3 cellular contexts compared by ENCODE assay signal in genomic region chr10:118447478-118447877, GRCh38.
TF ChIP-seq lines count a peak whose summit lies in the region.

No MANE protein-coding gene starts in this region.

TF ChIP-seq in SK-N-SH, 30 proteins besides CTCF, POLR2A, EP300 and RAD21 (continued from another document):
- TF ChIP-seq, protein P1, sequence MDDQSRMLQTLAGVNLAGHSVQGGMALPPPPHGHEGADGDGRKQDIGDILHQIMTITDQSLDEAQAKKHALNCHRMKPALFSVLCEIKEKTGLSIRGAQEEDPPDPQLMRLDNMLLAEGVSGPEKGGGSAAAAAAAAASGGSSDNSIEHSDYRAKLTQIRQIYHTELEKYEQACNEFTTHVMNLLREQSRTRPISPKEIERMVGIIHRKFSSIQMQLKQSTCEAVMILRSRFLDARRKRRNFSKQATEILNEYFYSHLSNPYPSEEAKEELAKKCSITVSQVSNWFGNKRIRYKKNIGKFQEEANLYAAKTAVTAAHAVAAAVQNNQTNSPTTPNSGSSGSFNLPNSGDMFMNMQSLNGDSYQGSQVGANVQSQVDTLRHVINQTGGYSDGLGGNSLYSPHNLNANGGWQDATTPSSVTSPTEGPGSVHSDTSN (IDR thresholded peaks at IDR 0.05), result no peak
- no peak for TF ChIP-seq SIN3A (IDR thresholded peaks at IDR 0.05; ENCODE audit: borderline replicate concordance, low read depth, low read length)
- no peak for TF ChIP-seq POLR2AphosphoS5 (IDR thresholded peaks at IDR 0.05; ENCODE audit: low read depth, low read length)
- no peak for TF ChIP-seq FOXJ3 (CRISPR knock-in tag; IDR thresholded peaks at IDR 0.05)
- TF ChIP-seq FOXM1 (IDR thresholded peaks at IDR 0.05; ENCODE audit: low read depth), result no peak
- TF ChIP-seq SMC3 (IDR thresholded peaks at IDR 0.05; ENCODE audit: low read depth, low read length), result no peak
- TF ChIP-seq FOSL2 (IDR thresholded peaks at IDR 0.05; ENCODE audit: borderline replicate concordance, low read depth), result no peak
- no peak for TF ChIP-seq CHD2 (IDR thresholded peaks at IDR 0.05; ENCODE audit: low read length, partially characterized antibody)
- TF ChIP-seq TAF1 (IDR thresholded peaks at IDR 0.05; ENCODE audit: borderline replicate concordance, low read depth, low read length), result no peak

TF ChIP-seq in SK-N-SH treated with all-trans-retinoic acid at 6 μM for 48 hours, 23 proteins besides CTCF, POLR2A, EP300 and RAD21 (continued from another document):
- TF ChIP-seq, protein P2, sequence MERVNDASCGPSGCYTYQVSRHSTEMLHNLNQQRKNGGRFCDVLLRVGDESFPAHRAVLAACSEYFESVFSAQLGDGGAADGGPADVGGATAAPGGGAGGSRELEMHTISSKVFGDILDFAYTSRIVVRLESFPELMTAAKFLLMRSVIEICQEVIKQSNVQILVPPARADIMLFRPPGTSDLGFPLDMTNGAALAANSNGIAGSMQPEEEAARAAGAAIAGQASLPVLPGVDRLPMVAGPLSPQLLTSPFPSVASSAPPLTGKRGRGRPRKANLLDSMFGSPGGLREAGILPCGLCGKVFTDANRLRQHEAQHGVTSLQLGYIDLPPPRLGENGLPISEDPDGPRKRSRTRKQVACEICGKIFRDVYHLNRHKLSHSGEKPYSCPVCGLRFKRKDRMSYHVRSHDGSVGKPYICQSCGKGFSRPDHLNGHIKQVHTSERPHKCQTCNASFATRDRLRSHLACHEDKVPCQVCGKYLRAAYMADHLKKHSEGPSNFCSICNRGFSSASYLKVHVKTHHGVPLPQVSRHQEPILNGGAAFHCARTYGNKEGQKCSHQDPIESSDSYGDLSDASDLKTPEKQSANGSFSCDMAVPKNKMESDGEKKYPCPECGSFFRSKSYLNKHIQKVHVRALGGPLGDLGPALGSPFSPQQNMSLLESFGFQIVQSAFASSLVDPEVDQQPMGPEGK (CRISPR knock-in tag; IDR thresholded peaks at IDR 0.05; ENCODE audit: borderline replicate concordance), result no peak
- TF ChIP-seq TOX (CRISPR knock-in tag; IDR thresholded peaks at IDR 0.05; ENCODE audit: borderline replicate concordance), result no peak
- no peak for TF ChIP-seq PPARA (CRISPR knock-in tag; IDR thresholded peaks at IDR 0.05; ENCODE audit: borderline replicate concordance)
- TF ChIP-seq POU6F1 (CRISPR knock-in tag; IDR thresholded peaks at IDR 0.05; ENCODE audit: borderline replicate concordance, low read depth), result no peak
- TF ChIP-seq ZFP3 (CRISPR knock-in tag; IDR thresholded peaks at IDR 0.05), result no peak
- no peak for TF ChIP-seq BACH2 (CRISPR knock-in tag; IDR thresholded peaks at IDR 0.05; ENCODE audit: borderline replicate concordance)
- no peak for TF ChIP-seq ZC3H10 (CRISPR knock-in tag; IDR thresholded peaks at IDR 0.05)
- TF ChIP-seq RARB (CRISPR knock-in tag; IDR thresholded peaks at IDR 0.05), result no peak
- TF ChIP-seq, protein P3, sequence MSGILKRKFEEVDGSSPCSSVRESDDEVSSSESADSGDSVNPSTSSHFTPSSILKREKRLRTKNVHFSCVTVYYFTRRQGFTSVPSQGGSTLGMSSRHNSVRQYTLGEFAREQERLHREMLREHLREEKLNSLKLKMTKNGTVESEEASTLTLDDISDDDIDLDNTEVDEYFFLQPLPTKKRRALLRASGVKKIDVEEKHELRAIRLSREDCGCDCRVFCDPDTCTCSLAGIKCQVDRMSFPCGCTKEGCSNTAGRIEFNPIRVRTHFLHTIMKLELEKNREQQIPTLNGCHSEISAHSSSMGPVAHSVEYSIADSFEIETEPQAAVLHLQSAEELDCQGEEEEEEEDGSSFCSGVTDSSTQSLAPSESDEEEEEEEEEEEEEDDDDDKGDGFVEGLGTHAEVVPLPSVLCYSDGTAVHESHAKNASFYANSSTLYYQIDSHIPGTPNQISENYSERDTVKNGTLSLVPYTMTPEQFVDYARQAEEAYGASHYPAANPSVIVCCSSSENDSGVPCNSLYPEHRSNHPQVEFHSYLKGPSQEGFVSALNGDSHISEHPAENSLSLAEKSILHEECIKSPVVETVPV (CRISPR knock-in tag; IDR thresholded peaks at IDR 0.05), result no peak
- no peak for TF ChIP-seq CSDC2 (CRISPR knock-in tag; IDR thresholded peaks at IDR 0.05)
- TF ChIP-seq TCF4 (CRISPR knock-in tag; IDR thresholded peaks at IDR 0.05; ENCODE audit: borderline replicate concordance), result no peak
- TF ChIP-seq ISL1 (CRISPR knock-in tag; IDR thresholded peaks at IDR 0.05), result no peak
- no peak for TF ChIP-seq SNAI2 (CRISPR knock-in tag; IDR thresholded peaks at IDR 0.05)
- no peak for TF ChIP-seq ARNTL (CRISPR knock-in tag; IDR thresholded peaks at IDR 0.05; ENCODE audit: borderline replicate concordance, low read depth)

TF ChIP-seq in HepG2, 621 proteins besides CTCF, POLR2A, EP300 and RAD21 (continued from another document):
- TF ChIP-seq, protein P4, sequence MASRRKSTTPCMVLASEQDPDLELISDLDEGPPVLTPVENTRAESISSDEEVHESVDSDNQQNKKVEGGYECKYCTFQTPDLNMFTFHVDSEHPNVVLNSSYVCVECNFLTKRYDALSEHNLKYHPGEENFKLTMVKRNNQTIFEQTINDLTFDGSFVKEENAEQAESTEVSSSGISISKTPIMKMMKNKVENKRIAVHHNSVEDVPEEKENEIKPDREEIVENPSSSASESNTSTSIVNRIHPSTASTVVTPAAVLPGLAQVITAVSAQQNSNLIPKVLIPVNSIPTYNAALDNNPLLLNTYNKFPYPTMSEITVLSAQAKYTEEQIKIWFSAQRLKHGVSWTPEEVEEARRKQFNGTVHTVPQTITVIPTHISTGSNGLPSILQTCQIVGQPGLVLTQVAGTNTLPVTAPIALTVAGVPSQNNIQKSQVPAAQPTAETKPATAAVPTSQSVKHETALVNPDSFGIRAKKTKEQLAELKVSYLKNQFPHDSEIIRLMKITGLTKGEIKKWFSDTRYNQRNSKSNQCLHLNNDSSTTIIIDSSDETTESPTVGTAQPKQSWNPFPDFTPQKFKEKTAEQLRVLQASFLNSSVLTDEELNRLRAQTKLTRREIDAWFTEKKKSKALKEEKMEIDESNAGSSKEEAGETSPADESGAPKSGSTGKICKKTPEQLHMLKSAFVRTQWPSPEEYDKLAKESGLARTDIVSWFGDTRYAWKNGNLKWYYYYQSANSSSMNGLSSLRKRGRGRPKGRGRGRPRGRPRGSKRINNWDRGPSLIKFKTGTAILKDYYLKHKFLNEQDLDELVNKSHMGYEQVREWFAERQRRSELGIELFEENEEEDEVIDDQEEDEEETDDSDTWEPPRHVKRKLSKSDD (CRISPR knock-in tag; IDR thresholded peaks at IDR 0.05; ENCODE audit: low read depth), result no peak
- TF ChIP-seq TBP (CRISPR knock-in tag; IDR thresholded peaks at IDR 0.05) (no peak), TBL1XR1 (IDR thresholded peaks at IDR 0.05; ENCODE audit: borderline replicate concordance, low read length, partially characterized antibody) (no peak), FOXJ3 (CRISPR knock-in tag; IDR thresholded peaks at IDR 0.05; ENCODE audit: borderline replicate concordance) (no peak)
- TF ChIP-seq, protein P5, sequence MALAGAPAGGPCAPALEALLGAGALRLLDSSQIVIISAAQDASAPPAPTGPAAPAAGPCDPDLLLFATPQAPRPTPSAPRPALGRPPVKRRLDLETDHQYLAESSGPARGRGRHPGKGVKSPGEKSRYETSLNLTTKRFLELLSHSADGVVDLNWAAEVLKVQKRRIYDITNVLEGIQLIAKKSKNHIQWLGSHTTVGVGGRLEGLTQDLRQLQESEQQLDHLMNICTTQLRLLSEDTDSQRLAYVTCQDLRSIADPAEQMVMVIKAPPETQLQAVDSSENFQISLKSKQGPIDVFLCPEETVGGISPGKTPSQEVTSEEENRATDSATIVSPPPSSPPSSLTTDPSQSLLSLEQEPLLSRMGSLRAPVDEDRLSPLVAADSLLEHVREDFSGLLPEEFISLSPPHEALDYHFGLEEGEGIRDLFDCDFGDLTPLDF (CRISPR knock-in tag; IDR thresholded peaks at IDR 0.05), result no peak
